Comparison of ENCODE assay signal across 24 cellular contexts in genomic region chr3:9244495-9245183, GRCh38. TPM values are rescaled to one million over a fixed set of nuclear protein-coding genes. Genes with fewer than 3 reads are reported as not detected.
"Had no signal": no experiment of that assay in that cellular context is flagged by ENCODE, and none has a peak within 500 bp of the region (broad histone marks: within the 10 kb centered on the region; RNA-seq: fewer than 3 reads in every experiment).

No MANE protein-coding gene starts in this region.

- H3K4me3 ChIP-seq: breast epithelium, hepatocyte, sigmoid colon, smooth muscle cell, thoracic aorta, vagina had no signal

- DNase-seq: activated CD4-positive, alpha-beta T cell treated with anti-CD3 and anti-CD28 coated beads for 1 hour; activated CD4-positive, alpha-beta T cell treated with anti-CD3 and anti-CD28 coated beads, Interleukin-2, amount 50 U/mL, for 1 hour; activated gamma-delta T cell treated with Interleukin-2 at 50 U/mL for 16 hours; activated T-cell treated with anti-CD3 and anti-CD28 coated beads, Interleukin-2, amount 50 U/mL, for 1 hour; aorta; effector memory CD8-positive, alpha-beta T cell; foreskin melanocyte; left ventricle myocardium superior; nephron progenitor cell; sigmoid colon; stimulated activated CD4-positive, alpha-beta T cell treated with anti-CD3 and anti-CD28 coated beads, Interleukin-15, amount 100 ng/mL, for 24 hours; stimulated activated CD4-positive, alpha-beta T cell treated with anti-CD3 and anti-CD28 coated beads, Interleukin-2, amount 100 ng/mL, for 48 hours; stimulated activated CD8-positive, alpha-beta memory T cell treated with anti-CD3 and anti-CD28 coated beads, Interleukin-4, amount 100 ng/mL, for 48 hours; stimulated activated naive B cell treated with anti-CD40 and anti-IgM and Interleukin-4, amounts not matched to agents 10 μg/mL and 1 μg/mL and 100 μg/mL, for 72 hours had no signal

- H3K27ac ChIP-seq: breast epithelium, hepatocyte, sigmoid colon, thoracic aorta, vagina had no signal

- H3K36me3 Mint-ChIP-seq: activated naive CD4-positive, alpha-beta T cell treated with anti-CD3 and anti-CD28 coated beads, Interleukin-2, amount 50 U/mL, for 24 hours; stimulated activated naive B cell treated with anti-CD40 and anti-IgM and Interleukin-4, amounts not matched to agents 10 μg/mL and 1 μg/mL and 100 μg/mL, for 72 hours had no signal

- H3K27me3 ChIP-seq: breast epithelium, hepatocyte, sigmoid colon, vagina had no signal

- ATAC-seq: effector memory CD8-positive, alpha-beta T cell; esophagus mucosa; left ventricle myocardium superior; stimulated activated naive B cell treated with anti-CD40 and anti-IgM and Interleukin-4, amounts not matched to agents 10 μg/mL and 1 μg/mL and 100 μg/mL, for 72 hours had no signal

- H3K36me3 ChIP-seq: breast epithelium, sigmoid colon, thoracic aorta, vagina had no signal

- H3K27ac Mint-ChIP-seq: activated naive CD4-positive, alpha-beta T cell treated with anti-CD3 and anti-CD28 coated beads, Interleukin-2, amount 50 U/mL, for 24 hours; effector memory CD8-positive, alpha-beta T cell; stimulated activated naive B cell treated with anti-CD40 and anti-IgM and Interleukin-4, amounts not matched to agents 10 μg/mL and 1 μg/mL and 100 μg/mL, for 72 hours had no signal

- H3K9me3 Mint-ChIP-seq: activated naive CD4-positive, alpha-beta T cell treated with anti-CD3 and anti-CD28 coated beads, Interleukin-2, amount 50 U/mL, for 24 hours; central memory CD8-positive, alpha-beta T cell; effector memory CD8-positive, alpha-beta T cell had no signal

- H3K27me3 Mint-ChIP-seq: activated naive CD4-positive, alpha-beta T cell treated with anti-CD3 and anti-CD28 coated beads, Interleukin-2, amount 50 U/mL, for 24 hours; type B pancreatic cell had no signal

- H3K9me3 ChIP-seq: breast epithelium, sigmoid colon, thoracic aorta, vagina had no signal

- H3K4me3 Mint-ChIP-seq: activated naive CD4-positive, alpha-beta T cell treated with anti-CD3 and anti-CD28 coated beads, Interleukin-2, amount 50 U/mL, for 24 hours; central memory CD8-positive, alpha-beta T cell; effector memory CD8-positive, alpha-beta T cell; stimulated activated naive B cell treated with anti-CD40 and anti-IgM and Interleukin-4, amounts not matched to agents 10 μg/mL and 1 μg/mL and 100 μg/mL, for 72 hours had no signal

RNA-seq across cellular contexts. Expression of gene SRGAP3, which starts 4.8 kb away (rescaled TPM):
- total RNA-seq: endothelial cell of umbilical vein had no signal
